Comparison of ENCODE assay signal across 1 cellular context in genomic region chr12:132955094-132955932, GRCh38.
A peak's percentile ranks its signal among the peaks of the same experiment; 100 is the strongest.
TF ChIP-seq lines count a peak whose summit lies in the region.

No MANE protein-coding gene starts in this region.

TF ChIP-seq in HepG2, 621 proteins besides CTCF, POLR2A, EP300 and RAD21 (continued from another document and continues in another):
- TF ChIP-seq ZFP91 (CRISPR knock-in tag; IDR thresholded peaks at IDR 0.05; ENCODE audit: borderline replicate concordance) (peak; percentile 31; the same call in 1 of the 2 replicates), ZBTB38 (CRISPR knock-in tag; IDR thresholded peaks at IDR 0.05) (peak; percentile 61), HIC2 (CRISPR knock-in tag; IDR thresholded peaks at IDR 0.05; ENCODE audit: low read depth) (no peak), KDM1A (CRISPR knock-in tag; IDR thresholded peaks at IDR 0.05) (no peak), THAP9 (CRISPR knock-in tag; IDR thresholded peaks at IDR 0.05; ENCODE audit: borderline replicate concordance) (peak; percentile 48; the same call in 1 of the 2 replicates), RXRB (CRISPR knock-in tag; IDR thresholded peaks at IDR 0.05; ENCODE audit: borderline replicate concordance) (no peak), AHR (CRISPR knock-in tag; IDR thresholded peaks at IDR 0.05) (peak; percentile 46; the same call in 1 of the 2 replicates), ZNF101 (CRISPR knock-in tag; IDR thresholded peaks at IDR 0.05; ENCODE audit: borderline replicate concordance, low read depth) (no peak), ZMYM2 (CRISPR knock-in tag; IDR thresholded peaks at IDR 0.05) (no peak), KAT8 (CRISPR knock-in tag; IDR thresholded peaks at IDR 0.05) (0 out of 2 replicates have a peak, but pooled peaks have one; percentile 13), KLF16 (CRISPR knock-in tag; IDR thresholded peaks at IDR 0.05) (no peak), ATF3 (CRISPR knock-in tag; IDR thresholded peaks at IDR 0.05) (no peak), KDM5B (CRISPR knock-in tag; IDR thresholded peaks at IDR 0.05; ENCODE audit: borderline replicate concordance) (no peak), ZNF354B (CRISPR knock-in tag; IDR thresholded peaks at IDR 0.05) (no peak), NFYB (CRISPR knock-in tag; IDR thresholded peaks at IDR 0.05) (no peak), CENPX (CRISPR knock-in tag; IDR thresholded peaks at IDR 0.05) (no peak), CHCHD3 (CRISPR knock-in tag; IDR thresholded peaks at IDR 0.05) (no peak), ZNF446 (CRISPR knock-in tag; IDR thresholded peaks at IDR 0.05) (no peak), SKI (IDR thresholded peaks at IDR 0.05; ENCODE audit: partially characterized antibody) (no peak), BCL6 (CRISPR knock-in tag; IDR thresholded peaks at IDR 0.05) (no peak), SCMH1 (CRISPR knock-in tag; IDR thresholded peaks at IDR 0.05; ENCODE audit: borderline replicate concordance) (no peak), DR1 (CRISPR knock-in tag; IDR thresholded peaks at IDR 0.05) (no peak), ZNF383 (CRISPR knock-in tag; IDR thresholded peaks at IDR 0.05; ENCODE audit: borderline replicate concordance) (no peak), RBM39 (IDR thresholded peaks at IDR 0.05; ENCODE audit: low read depth, low read length, poor library complexity, severe bottlenecking) (no peak), REPIN1 (CRISPR knock-in tag; IDR thresholded peaks at IDR 0.05; ENCODE audit: borderline replicate concordance, low read depth) (no peak), REL (CRISPR knock-in tag; conservative IDR thresholded peaks at IDR 0.05) (no peak), MTA3 (CRISPR knock-in tag; IDR thresholded peaks at IDR 0.05) (no peak), PAF1 (CRISPR knock-in tag; IDR thresholded peaks at IDR 0.05) (no peak), GABPA (IDR thresholded peaks at IDR 0.05; ENCODE audit: low read depth, low read length) (no peak), GABPA (CRISPR knock-in tag; IDR thresholded peaks at IDR 0.05; ENCODE audit: low read depth) (no peak), KLF6 (CRISPR knock-in tag; IDR thresholded peaks at IDR 0.05) (no peak), CREM (IDR thresholded peaks at IDR 0.05) (no peak), CREM (CRISPR knock-in tag; IDR thresholded peaks at IDR 0.05) (no peak), ZNF704 (CRISPR knock-in tag; IDR thresholded peaks at IDR 0.05; ENCODE audit: borderline replicate concordance) (no peak), HINFP (CRISPR knock-in tag; IDR thresholded peaks at IDR 0.05; ENCODE audit: low read depth) (no peak), ZFP37 (CRISPR knock-in tag; IDR thresholded peaks at IDR 0.05; ENCODE audit: borderline replicate concordance) (0 out of 2 replicates have a peak, but pooled peaks have one; percentile 3), SATB2 (CRISPR knock-in tag; IDR thresholded peaks at IDR 0.05) (no peak), ZMAT5 (CRISPR knock-in tag; IDR thresholded peaks at IDR 0.05; ENCODE audit: borderline replicate concordance, low read depth) (no peak), RFX1 (IDR thresholded peaks at IDR 0.05) (no peak), ATM (IDR thresholded peaks at IDR 0.05; ENCODE audit: borderline replicate concordance) (no peak), YY1 (IDR thresholded peaks at IDR 0.05; ENCODE audit: insufficient read depth, insufficient replicate concordance, low read depth, low read length) (no peak), ZSCAN21 (CRISPR knock-in tag; IDR thresholded peaks at IDR 0.05; ENCODE audit: borderline replicate concordance) (no peak), MAFF (IDR thresholded peaks at IDR 0.05; ENCODE audit: low read depth, low read length) (no peak), NONO (IDR thresholded peaks at IDR 0.05) (no peak), NONO (CRISPR knock-in tag; conservative IDR thresholded peaks at IDR 0.05) (no peak), ZNF841 (CRISPR knock-in tag; IDR thresholded peaks at IDR 0.05; ENCODE audit: borderline replicate concordance) (no peak), CREB3 (CRISPR knock-in tag; IDR thresholded peaks at IDR 0.05) (0 out of 2 replicates have a peak, but pooled peaks have one; percentile 50), ZNF547 (CRISPR knock-in tag; IDR thresholded peaks at IDR 0.05) (no peak), MYC (CRISPR knock-in tag; IDR thresholded peaks at IDR 0.05; ENCODE audit: borderline replicate concordance) (no peak), IKZF4 (CRISPR knock-in tag; IDR thresholded peaks at IDR 0.05; ENCODE audit: borderline replicate concordance, low read depth, not compliant biosample characterization) (no peak), TP53 (CRISPR knock-in tag; conservative IDR thresholded peaks at IDR 0.05) (no peak), ZSCAN29 (CRISPR knock-in tag; conservative IDR thresholded peaks at IDR 0.05) (no peak), ZNF605 (CRISPR knock-in tag; IDR thresholded peaks at IDR 0.05) (no peak), NFE2L2 (IDR thresholded peaks at IDR 0.05; ENCODE audit: low read length) (no peak), RFX5 (IDR thresholded peaks at IDR 0.05; ENCODE audit: low read depth, low read length) (no peak), ZNF543 (CRISPR knock-in tag; IDR thresholded peaks at IDR 0.05) (no peak), ATAD3A (CRISPR knock-in tag; IDR thresholded peaks at IDR 0.05) (no peak), KLF11 (CRISPR knock-in tag; IDR thresholded peaks at IDR 0.05) (no peak), PLSCR1 (CRISPR knock-in tag; IDR thresholded peaks at IDR 0.05; ENCODE audit: borderline replicate concordance) (no peak), PCBP2 (optimal IDR thresholded peaks at IDR 0.05; ENCODE audit: low read depth, low read length, poor library complexity, severe bottlenecking) (no peak), NFKBIZ (CRISPR knock-in tag; IDR thresholded peaks at IDR 0.05) (no peak), ZNF614 (CRISPR knock-in tag; IDR thresholded peaks at IDR 0.05; ENCODE audit: borderline replicate concordance) (no peak), ZNF224 (CRISPR knock-in tag; IDR thresholded peaks at IDR 0.05) (no peak), ZBED4 (CRISPR knock-in tag; IDR thresholded peaks at IDR 0.05; ENCODE audit: borderline replicate concordance) (no peak)
